Comparison of ENCODE assay signal across 8 cellular contexts in genomic region chr10:68988530-68989316, GRCh38. TPM values are rescaled to one million over a fixed set of nuclear protein-coding genes. Genes with fewer than 3 reads are reported as not detected.
DNase-seq lines count a peak whose midpoint lies in the region; ATAC-seq and TF ChIP-seq lines count a peak whose summit lies in the region.

Gene KIFBP (plus strand): TSS chr10:68988803. CDS start chr10:68988833, 30 bp downstream.

- peak within 1 kb of the TSS; percentile 88 for H3K27ac Mint-ChIP-seq in activated B cell treated with CpG ODN at 0.5 μM for 24 hours
- peak within 1 kb of the TSS; percentile 86 to 94 (median 91) for H3K27ac Mint-ChIP-seq in immature natural killer cell

- H3K27me3 Mint-ChIP-seq in activated B cell treated with CpG ODN at 0.5 μM for 24 hours: no peaks in the 10 kb centered on the region
- peaks cover 5 to 7% (median 6%) of the 10 kb centered on the region in 3 donors for H3K27me3 Mint-ChIP-seq in immature natural killer cell (ENCODE audit: low read depth in 3 of 3)

- intact Hi-C loops in activated B cell treated with CpG ODN at 0.5 μM for 24 hours (cut with micrococcal nuclease): loop anchor here (1.0 to 10.0 kb wide), 4 partner anchors 31 to 196 kb away; partner anchors contain the start of gene SUPV3L1

- peak within 1 kb of the TSS; percentile 97 for H3K4me3 Mint-ChIP-seq in activated B cell treated with CpG ODN at 0.5 μM for 24 hours
- H3K4me3 Mint-ChIP-seq in immature natural killer cell: peak within 1 kb of the TSS; percentile 93 to 99 (median 95)

- CTCF ChIA-PET in activated B cell treated with CpG ODN at 0.5 μM for 24 hours (lab: Charles Lee): interaction anchor here (1.1 to 3.2 kb wide), 2 partner anchors 105 to 136 kb away, joined by 3 to 16 read pairs; no protein-coding TSS in a partner anchor

- POLR2A ChIA-PET in activated B cell treated with CpG ODN at 0.5 μM for 24 hours (lab: Charles Lee): interaction anchor here (1.8 kb wide), 1 partner anchor 33 kb away, joined by 9 read pairs; the partner anchor contains the start of gene DDX21

- TF ChIP-seq CTCF in activated B cell treated with CpG ODN at 0.5 μM for 24 hours (IDR thresholded peaks at IDR 0.05): no peak

- DNase-seq in AG08396 (ENCODE audit: low spot score): peak; percentile 97
- DNase-seq in NCI-H2227 (lab: John Stamatoyannopoulos, UW; ENCODE audit: unreplicated experiment): peak; percentile 94
- peak; percentile 58 for DNase-seq in activated B cell treated with CpG ODN at 0.5 μM for 24 hours
- peak; percentile 61 to 99 (median 94) for DNase-seq in caudate nucleus (lab: John Stamatoyannopoulos, UW)
- DNase-seq in immature natural killer cell: peak; percentile 80 to 81 (median 80)
- DNase-seq in smooth muscle cell of the brain vasculature (ENCODE audit: low read depth, low spot score): peak; percentile 94

- peak; percentile 79 for ATAC-seq in GM18907 (IDR thresholded peaks at IDR 0.05; ENCODE audit: unreplicated experiment)
- ATAC-seq in HG03159 (IDR thresholded peaks at IDR 0.05; ENCODE audit: unreplicated experiment): peak; percentile 83
- peak; percentile 87 for ATAC-seq in activated B cell treated with CpG ODN at 0.5 μM for 24 hours (ENCODE audit: low read depth)

- H3K4me1 Mint-ChIP-seq in activated B cell treated with CpG ODN at 0.5 μM for 24 hours (peaks cover 40% of the 10 kb centered on the region), immature natural killer cell (peaks cover 37 to 57% of the 10 kb centered on the region in 2 donors)

- peak within 1 kb of the TSS; percentile 78 for H3K27ac ChIP-seq in caudate nucleus (ENCODE audit: low read depth, low read length)

- H3K9me3 Mint-ChIP-seq in activated B cell treated with CpG ODN at 0.5 μM for 24 hours: no peaks in the 10 kb centered on the region
- no peaks in the 10 kb centered on the region for H3K9me3 Mint-ChIP-seq in immature natural killer cell

- H3K36me3 Mint-ChIP-seq in activated B cell treated with CpG ODN at 0.5 μM for 24 hours (ENCODE audit: low read depth): peaks cover 26% of the 10 kb centered on the region
- peaks cover 0 to 8% (median 5%) of the 10 kb centered on the region in 3 donors for H3K36me3 Mint-ChIP-seq in immature natural killer cell

RNA-seq across cellular contexts. Expression of gene KIFBP, which starts in this region (rescaled TPM):
- 6.5 and 7.7 TPM in 2 replicates for total RNA-seq in activated B cell treated with CpG ODN at 0.5 μM for 24 hours
- 1 to 10 TPM; 1.7 to 4.3 (median 2.8) TPM for polyA plus RNA-seq in immature natural killer cell

Comparison
In these comparisons a context has a peak if more than half of its experiments do, and no peak if none do; other contexts are left out.
1. Peak in every context shown above with its lines: DNase-seq, ATAC-seq and H3K27ac ChIP-seq.